ENCODE assay signal across 28 cellular contexts in genomic region chr20:8589956-8590355, GRCh38.
A peak's percentile ranks its signal among the peaks of the same experiment; 100 is the strongest.
DNase-seq lines count a peak whose midpoint lies in the region; ATAC-seq, FAIRE-seq and TF ChIP-seq lines count a peak whose summit lies in the region.
"Had no signal": no experiment of that assay in that cellular context is flagged by ENCODE, and none has a peak within 500 bp of the region (broad histone marks: within the 10 kb centered on the region; RNA-seq: fewer than 3 reads in every experiment).

No MANE protein-coding gene starts in this region.

- intact Hi-C loops in PC-3 (cut with micrococcal nuclease), result no loop called here

- H2AFZ ChIP-seq in PC-3 (ENCODE audit: low read length) (no peak overlapping the region), mesenchymal stem cell (ENCODE audit: low read depth, low read length) (no peak overlapping the region)

- H3K9me2 ChIP-seq in PC-3 (replicated peaks; ENCODE audit: low read length), result no peaks in the 10 kb centered on the region

- H3K4me1 ChIP-seq in PC-3 (ENCODE audit: insufficient read depth, low read length), result 0 out of 2 replicates have a peak, but pooled peaks cover 3% of the 10 kb centered on the region
- no peaks in the 10 kb centered on the region for H3K4me1 ChIP-seq in mesenchymal stem cell (ENCODE audit: control insufficient read depth, insufficient read depth, low read depth, low read length)
- H3K4me1 ChIP-seq: ascending aorta; BLaER1 treated with 17β-estradiol and CSF1 and Interleukin-3, amounts not matched to agents 10 nM and 100 nM; prostate gland; upper lobe of right lung had no signal

- H3K4ac ChIP-seq in mesenchymal stem cell (ENCODE audit: low read depth in 1 of 2, low read length in 2 of 2), result no peak overlapping the region

- FAIRE-seq in GM12892 (lab: Jason Lieb, UNC), result no peak
- FAIRE-seq: K562 had no signal

- DNase-seq in GM03348 (ENCODE audit: low spot score) (peak; percentile 30), PC-3 (peak; percentile 49), epithelial cell of esophagus (ENCODE audit: low read depth) (peak; percentile 19), mesenchymal stem cell (no peak), GM12892 (ENCODE audit: insufficient read length) (no peak), cortex of kidney (lab: John Stamatoyannopoulos, UW) (no peak), HEK293T (ENCODE audit: extremely low spot score) (no peak)
- DNase-seq: activated CD4-positive, alpha-beta memory T cell treated with anti-CD3 and anti-CD28 coated beads for 36 hours; activated CD4-positive, CD25-positive, alpha-beta regulatory T cell treated with anti-CD3 and anti-CD28 coated beads, Interleukin-2, amount 50 U/mL, for 72 hours; activated CD8-positive, alpha-beta memory T cell treated with anti-CD3 and anti-CD28 coated beads, Interleukin-2, amount 50 U/mL, for 4 hours; activated naive CD8-positive, alpha-beta T cell treated with anti-CD3 and anti-CD28 coated beads for 36 hours; dorsolateral prefrontal cortex; heart right ventricle; left cardiac atrium; MG63; NCI-H1417 treated with DMSO at 0.1 percent for 48 hours; NCI-H446 treated with DMSO at 0.1 percent for 48 hours; stimulated activated CD4-positive, alpha-beta T cell treated with anti-CD3 and anti-CD28 coated beads, Interleukin-4, amount 100 ng/mL, for 4 hours; T-helper 2 cell; upper lobe of right lung had no signal

- H3K36me3 ChIP-seq in PC-3 (ENCODE audit: low read depth, low read length) (no peaks in the 10 kb centered on the region), mesenchymal stem cell (ENCODE audit: control insufficient read depth in 1 of 2, insufficient read depth in 2 of 2, low read depth in 1 of 2, low read length in 2 of 2) (no peaks in the 10 kb centered on the region)
- H3K36me3 ChIP-seq: ascending aorta; BLaER1 treated with 17β-estradiol and CSF1 and Interleukin-3, amounts not matched to agents 10 nM and 100 nM; heart right ventricle; MG63; neutrophil; prostate gland; upper lobe of right lung had no signal

- H4K8ac ChIP-seq in mesenchymal stem cell (ENCODE audit: low read length), result no peak overlapping the region

- H3K9ac ChIP-seq in PC-3 (ENCODE audit: low read length) (no peak overlapping the region), mesenchymal stem cell (ENCODE audit: low read length) (no peak overlapping the region)
- H3K9ac ChIP-seq: BLaER1 treated with 17β-estradiol and CSF1 and Interleukin-3, amounts not matched to agents 10 nM and 100 nM had no signal

- H3F3A ChIP-seq in PC-3 (ENCODE audit: low read length, unreplicated experiment), result no peaks in the 10 kb centered on the region

- no peaks in the 10 kb centered on the region for H4K20me1 ChIP-seq in PC-3 (ENCODE audit: low read length)
- H4K20me1 ChIP-seq: BLaER1 treated with 17β-estradiol and CSF1 and Interleukin-3, amounts not matched to agents 10 nM and 100 nM had no signal

- no TSS peak for BruUV-seq in PC-3 (replicated peaks; lab: Mats Ljungman, UMichigan)

- no peak for TF ChIP-seq POLR2A in GM12892 (IDR thresholded peaks at IDR 0.05; ENCODE audit: low read depth, low read length)

- H3K4me3 ChIP-seq in PC-3 (ENCODE audit: low read length) (no peak overlapping the region), epithelial cell of esophagus (ENCODE audit: low read length) (no peak overlapping the region), mesenchymal stem cell (ENCODE audit: insufficient read depth in 1 of 2, low read depth in 1 of 2, low read length in 2 of 2) (no peak overlapping the region)
- H3K4me3 ChIP-seq: ascending aorta; BLaER1 treated with 17β-estradiol and CSF1 and Interleukin-3, amounts not matched to agents 10 nM and 100 nM; dorsolateral prefrontal cortex; heart right ventricle; K562; MG63; prostate gland; upper lobe of right lung had no signal

- H3K23ac ChIP-seq in mesenchymal stem cell (ENCODE audit: low read length in 2 of 2), result no peak overlapping the region

- H3K9me3 ChIP-seq in PC-3 (ENCODE audit: low read length) (no peaks in the 10 kb centered on the region), mesenchymal stem cell (ENCODE audit: control insufficient read depth, low read length) (no peaks in the 10 kb centered on the region)
- H3K9me3 ChIP-seq: ascending aorta; BLaER1 treated with 17β-estradiol and CSF1 and Interleukin-3, amounts not matched to agents 10 nM and 100 nM; heart right ventricle; MG63; neutrophil; prostate gland; upper lobe of right lung had no signal

- no peak overlapping the region for H3K18ac ChIP-seq in mesenchymal stem cell (ENCODE audit: low read depth in 1 of 2, low read length in 2 of 2)

- H3K27me3 ChIP-seq in PC-3 (ENCODE audit: low read length) (0 out of 2 replicates have a peak, but pooled peaks cover 9% of the 10 kb centered on the region), mesenchymal stem cell (ENCODE audit: control insufficient read depth in 1 of 2, insufficient read depth in 1 of 2, low read length in 2 of 2) (no peaks in the 10 kb centered on the region)
- H3K27me3 ChIP-seq: ascending aorta; BLaER1 treated with 17β-estradiol and CSF1 and Interleukin-3, amounts not matched to agents 10 nM and 100 nM; dorsolateral prefrontal cortex; heart right ventricle; MG63; neutrophil; upper lobe of right lung had no signal

- no peak overlapping the region for H2BK15ac ChIP-seq in mesenchymal stem cell (ENCODE audit: low read depth, poor library complexity, severe bottlenecking)

- no peaks in the 10 kb centered on the region for H3K79me2 ChIP-seq in PC-3 (ENCODE audit: low read length)

- H2AK5ac ChIP-seq in mesenchymal stem cell (ENCODE audit: low read length, severe bottlenecking), result peak overlapping the region; percentile 27

- H4K91ac ChIP-seq in mesenchymal stem cell (ENCODE audit: low read length), result no peak overlapping the region

- no peak overlapping the region for H2BK120ac ChIP-seq in mesenchymal stem cell (ENCODE audit: low read depth, low read length)

- H3K27ac ChIP-seq in PC-3 (ENCODE audit: low read length) (no peak overlapping the region), mesenchymal stem cell (ENCODE audit: low read length, poor library complexity, severe bottlenecking) (no peak overlapping the region)
- H3K27ac ChIP-seq: ascending aorta; BLaER1 treated with 17β-estradiol and CSF1 and Interleukin-3, amounts not matched to agents 10 nM and 100 nM; dorsolateral prefrontal cortex; neutrophil; prostate gland; upper lobe of right lung had no signal

- no peak overlapping the region for H3K14ac ChIP-seq in mesenchymal stem cell (ENCODE audit: low read length in 2 of 2)

- TF ChIP-seq CTCF in PC-3 (conservative IDR thresholded peaks at IDR 0.05; ENCODE audit: low read depth, low read length) (no peak), epithelial cell of esophagus (IDR thresholded peaks at IDR 0.05; ENCODE audit: insufficient read depth, low read depth, low read length, missing control alignments) (no peak)

- H3K4me2 ChIP-seq in PC-3 (ENCODE audit: low read length) (no peak overlapping the region), mesenchymal stem cell (ENCODE audit: low read length, poor library complexity, severe bottlenecking) (no peak overlapping the region)
- H3K4me2 ChIP-seq: BLaER1 treated with 17β-estradiol and CSF1 and Interleukin-3, amounts not matched to agents 10 nM and 100 nM had no signal

- no peak overlapping the region for H2BK12ac ChIP-seq in mesenchymal stem cell (ENCODE audit: low read length in 2 of 2)

- no peaks in the 10 kb centered on the region for H3K79me1 ChIP-seq in mesenchymal stem cell (replicated peaks; ENCODE audit: low read length, poor library complexity, severe bottlenecking)

- ATAC-seq in PC-3 (peak; percentile 81), GM21528 (IDR thresholded peaks at IDR 0.05; ENCODE audit: low FRiP score, unreplicated experiment) (no peak)
- ATAC-seq: activated T-helper 17 cell treated with anti-CD3 and anti-CD28 coated beads, Interleukin-2, amount 50 U/mL, for 72 hours; K562; left cardiac atrium; stimulated activated memory B cell treated with anti-CD40 and anti-IgM and Interleukin-4, amounts not matched to agents 10 μg/mL and 1 μg/mL and 100 μg/mL, for 72 hours; upper lobe of right lung had no signal

- POLR2A ChIA-PET in PC-3 (lab: Charles Lee; ENCODE audit: unreplicated experiment) (no interaction called here), HEK293T (lab: Yijun Ruan, JAX) (interaction anchor here (0.7 kb wide), 1 partner anchor 12 kb away, joined by 3 read pairs; no protein-coding TSS in a partner anchor)

- CTCF ChIA-PET in PC-3 (lab: Charles Lee) (no interaction called here), HEK293T (lab: Yijun Ruan, JAX) (no interaction called here)

- H2BK5ac ChIP-seq in mesenchymal stem cell (ENCODE audit: low read depth, low read length, poor library complexity, severe bottlenecking), result no peak overlapping the region

- 50% methylated on average over 1 of the region's 4 CpGs for WGBS in mesenchymal stem cell

TF ChIP-seq in HEK293T, 16 proteins besides CTCF, POLR2A, EP300 and RAD21:
- TF ChIP-seq HDGF (IDR thresholded peaks at IDR 0.05; ENCODE audit: borderline replicate concordance) (no peak), SUZ12 (IDR thresholded peaks at IDR 0.05) (no peak), FOXM1 (IDR thresholded peaks at IDR 0.05; ENCODE audit: borderline replicate concordance) (no peak), ARNT (IDR thresholded peaks at IDR 0.05) (no peak), L3MBTL2 (conservative IDR thresholded peaks at IDR 0.05) (no peak), TARDBP (IDR thresholded peaks at IDR 0.05) (no peak), ZNF384 (IDR thresholded peaks at IDR 0.05) (no peak), CTBP1 (IDR thresholded peaks at IDR 0.05; ENCODE audit: borderline replicate concordance) (no peak), BHLHE40 (IDR thresholded peaks at IDR 0.05; ENCODE audit: borderline replicate concordance) (no peak), NFRKB (IDR thresholded peaks at IDR 0.05) (no peak), LEF1 (IDR thresholded peaks at IDR 0.05; ENCODE audit: borderline replicate concordance) (no peak), ELF4 (IDR thresholded peaks at IDR 0.05) (no peak), SP1 (IDR thresholded peaks at IDR 0.05) (no peak)
- TF ChIP-seq, protein P1, sequence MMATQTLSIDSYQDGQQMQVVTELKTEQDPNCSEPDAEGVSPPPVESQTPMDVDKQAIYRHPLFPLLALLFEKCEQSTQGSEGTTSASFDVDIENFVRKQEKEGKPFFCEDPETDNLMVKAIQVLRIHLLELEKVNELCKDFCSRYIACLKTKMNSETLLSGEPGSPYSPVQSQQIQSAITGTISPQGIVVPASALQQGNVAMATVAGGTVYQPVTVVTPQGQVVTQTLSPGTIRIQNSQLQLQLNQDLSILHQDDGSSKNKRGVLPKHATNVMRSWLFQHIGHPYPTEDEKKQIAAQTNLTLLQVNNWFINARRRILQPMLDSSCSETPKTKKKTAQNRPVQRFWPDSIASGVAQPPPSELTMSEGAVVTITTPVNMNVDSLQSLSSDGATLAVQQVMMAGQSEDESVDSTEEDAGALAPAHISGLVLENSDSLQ (IDR thresholded peaks at IDR 0.05), result no peak

Comparison
In these comparisons a context has a peak if more than half of its experiments do, and no peak if none do; other contexts are left out.
1. DNase-seq: peak in GM03348 (single experiment), PC-3 (single experiment) and epithelial cell of esophagus (single experiment); none in mesenchymal stem cell (single experiment), GM12892 (single experiment), cortex of kidney (single experiment) and HEK293T (single experiment).